9 cellular contexts compared by ENCODE assay signal in the genomic region with DNA sequence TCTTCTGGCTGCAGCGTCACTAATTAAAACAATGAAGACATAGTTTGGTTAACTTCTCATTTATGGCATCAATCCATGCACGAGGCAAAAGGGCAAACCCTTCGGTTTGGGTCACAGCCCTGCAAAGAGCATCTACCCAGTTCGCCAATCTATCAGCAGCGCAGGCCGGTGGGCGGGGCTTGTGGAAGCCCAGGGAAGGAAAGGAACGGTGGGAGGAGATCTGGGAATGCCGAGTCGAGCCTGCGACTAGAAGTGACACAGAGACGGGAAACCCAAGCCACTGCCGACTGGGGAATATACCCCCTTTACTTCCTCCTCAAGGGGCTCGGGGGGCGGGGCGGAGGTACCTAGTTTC. TPM values are rescaled to one million over a fixed set of nuclear protein-coding genes. Genes with fewer than 3 reads are reported as not detected.
A peak's percentile ranks its signal among the peaks of the same experiment; 100 is the strongest.
DNase-seq lines count a peak whose midpoint lies in the region; ATAC-seq, FAIRE-seq and TF ChIP-seq lines count a peak whose summit lies in the region.
"Had no signal": no experiment of that assay in that cellular context is flagged by ENCODE, and none has a peak within 500 bp of the region (broad histone marks: within the 10 kb centered on the region; RNA-seq: fewer than 3 reads in every experiment).

No MANE protein-coding gene starts in this region.

- TF ChIP-seq CTCF in mammary epithelial cell (conservative IDR thresholded peaks at IDR 0.05 in 1 of 2, IDR thresholded peaks at IDR 0.05 in 1 of 2; ENCODE audit: extremely low read depth in 1 of 2, insufficient read depth in 1 of 2, low read depth in 1 of 2, low read length in 2 of 2): no peak

- intact Hi-C loops in mammary epithelial cell (cut with micrococcal nuclease): loop anchor here (1.0 to 5.0 kb wide), 2 partner anchors 119 to 377 kb away; partner anchors contain the start of gene SRGAP1

- BruUV-seq in mammary epithelial cell (replicated peaks; lab: Mats Ljungman, UMichigan): TSS peak; percentile 63

- dilution Hi-C loops in mammary epithelial cell (cut with HindIII; ENCODE audit: low sequenced_read_pairs): no loop called here

- H2AFZ ChIP-seq in mammary epithelial cell (ENCODE audit: low read depth, low read length): peak overlapping the region; percentile 94

- no peak for FAIRE-seq in small intestine (lab: Jason Lieb, UNC)
- FAIRE-seq: A204.1 had no signal

- peak; percentile 90 to 94 (median 93) for DNase-seq in NCI-H1417 (lab: John Stamatoyannopoulos, UW)
- no peak for DNase-seq in NCI-H1417 treated with DMSO at 0.1 percent for 48 hours (lab: John Stamatoyannopoulos, UW)
- peak; percentile 80 for DNase-seq in NCI-H1105 treated with DMSO at 0.1 percent for 48 hours (lab: John Stamatoyannopoulos, UW)
- peak in 3 of 5 donors; percentile 27 to 42 (median 38) for DNase-seq in T-helper 1 cell
- DNase-seq in mammary epithelial cell: peak; percentile 79
- no peak for DNase-seq in immature natural killer cell
- DNase-seq in small intestine: peak; percentile 92

- peak overlapping the region; percentile 96 for H3K9ac ChIP-seq in mammary epithelial cell (ENCODE audit: insufficient read depth, low read length)

- H3K4me1 ChIP-seq in mammary epithelial cell (ENCODE audit: insufficient read depth, low read length) (peaks cover 11% of the 10 kb centered on the region), small intestine (ENCODE audit: control insufficient read depth in 2 of 2, insufficient read depth in 1 of 2, low read depth in 1 of 2, low read length in 1 of 2) (no peaks in the 10 kb centered on the region)

- peak overlapping the region; percentile 92 for H3K4me2 ChIP-seq in mammary epithelial cell (ENCODE audit: insufficient read depth, low read depth, low read length)

- peaks cover 5 to 19% (median 8%) of the 10 kb centered on the region in 3 donors for H3K27me3 Mint-ChIP-seq in immature natural killer cell (ENCODE audit: low read depth in 3 of 3)

- H3K4me3 ChIP-seq in mammary epithelial cell (replicated peaks in 1 of 3; ENCODE audit: insufficient read depth in 1 of 3, low read depth in 2 of 3, low read length in 3 of 3) (peak overlapping the region; percentile 79 to 94 (median 85)), small intestine (ENCODE audit: low read depth in 1 of 2, low read length in 2 of 2) (peak overlapping the region; percentile 69 to 73)

- 0% methylated on average over 13 of the region's 16 CpGs for WGBS in mammary epithelial cell (ENCODE audit: low coverage, missing lambda C conversion rate)
- WGBS in small intestine, 3 donors: 0% methylated on average over 13 to 16 of the region's 16 CpGs

- no peaks in the 10 kb centered on the region for H3K27me3 ChIP-seq in mammary epithelial cell (ENCODE audit: insufficient read depth, low read length)
- no peaks in the 10 kb centered on the region for H3K27me3 ChIP-seq in small intestine (ENCODE audit: control insufficient read depth in 2 of 2, insufficient read depth in 2 of 2, low read length in 2 of 2)

- CTCF ChIA-PET in mammary epithelial cell (lab: Charles Lee; ENCODE audit: low non-redundant PET): no interaction called here

- H3K79me2 ChIP-seq in mammary epithelial cell (ENCODE audit: insufficient read depth, low read length): peaks cover 14% of the 10 kb centered on the region

- peaks cover 24 to 48% of the 10 kb centered on the region in 2 donors for H3K4me1 Mint-ChIP-seq in immature natural killer cell

- H3K27ac ChIP-seq in mammary epithelial cell (ENCODE audit: insufficient read depth, low read depth, low read length) (peak overlapping the region; percentile 91), small intestine (ENCODE audit: low read depth in 1 of 2, low read length in 1 of 2) (peak overlapping the region; percentile 90 to 99)

- in situ Hi-C loops in mammary epithelial cell (cut with MboI; ENCODE audit: low sequenced_read_pairs in 2 of 2): no loop called here

- H3K9me3 Mint-ChIP-seq in immature natural killer cell: no peaks in the 10 kb centered on the region

- H3K36me3 ChIP-seq in mammary epithelial cell (ENCODE audit: insufficient read depth, low read length) (no peaks in the 10 kb centered on the region), small intestine (ENCODE audit: control insufficient read depth in 2 of 2, insufficient read depth in 2 of 2, low read length in 2 of 2) (no peaks in the 10 kb centered on the region)

- ATAC-seq in HG02759 (IDR thresholded peaks at IDR 0.05; ENCODE audit: unreplicated experiment): peak; percentile 28

- no peaks in the 10 kb centered on the region for H4K20me1 ChIP-seq in mammary epithelial cell (ENCODE audit: insufficient read depth, low read length)

- H3K36me3 Mint-ChIP-seq in immature natural killer cell: no peaks in the 10 kb centered on the region

- H3K9me3 ChIP-seq in mammary epithelial cell (replicated peaks; ENCODE audit: insufficient read depth, low read length) (no peaks in the 10 kb centered on the region), small intestine (ENCODE audit: control insufficient read depth, low read depth) (no peaks in the 10 kb centered on the region)

- peak overlapping the region; percentile 92 to 99 (median 97) for H3K4me3 Mint-ChIP-seq in immature natural killer cell

- peak overlapping the region; percentile 86 to 99 (median 98) for H3K27ac Mint-ChIP-seq in immature natural killer cell

RNA-seq across cellular contexts. Expression of gene KICS2, which starts 0.5 kb away (rescaled TPM):
- 10 to 100 TPM; 10.7 to 14.5 TPM for total RNA-seq in mammary epithelial cell
- 5.1 TPM for polyA plus RNA-seq in mammary epithelial cell
- polyA minus RNA-seq in mammary epithelial cell: 12.3 TPM
- 10 to 100 TPM in 1 of 3 donors, 1 to 10 TPM in 2; 4.4 to 11.3 (median 6.4) TPM for polyA plus RNA-seq in immature natural killer cell
- polyA plus RNA-seq in small intestine: 1 to 10 TPM; 1.3 to 4.3 (median 1.9) TPM

Comparison
In these comparisons a context has a peak if more than half of its experiments do, and no peak if none do; other contexts are left out.
1. DNase-seq: peak in NCI-H1417 (3 of 3), NCI-H1105 treated with DMSO at 0.1 percent for 48 hours (single experiment), T-helper 1 cell (3 of 5), mammary epithelial cell (single experiment) and small intestine (single experiment); none in NCI-H1417 treated with DMSO at 0.1 percent for 48 hours (single experiment) and immature natural killer cell (0 of 3).